Comparison of ENCODE assay signal across 15 cellular contexts in the genomic region with DNA sequence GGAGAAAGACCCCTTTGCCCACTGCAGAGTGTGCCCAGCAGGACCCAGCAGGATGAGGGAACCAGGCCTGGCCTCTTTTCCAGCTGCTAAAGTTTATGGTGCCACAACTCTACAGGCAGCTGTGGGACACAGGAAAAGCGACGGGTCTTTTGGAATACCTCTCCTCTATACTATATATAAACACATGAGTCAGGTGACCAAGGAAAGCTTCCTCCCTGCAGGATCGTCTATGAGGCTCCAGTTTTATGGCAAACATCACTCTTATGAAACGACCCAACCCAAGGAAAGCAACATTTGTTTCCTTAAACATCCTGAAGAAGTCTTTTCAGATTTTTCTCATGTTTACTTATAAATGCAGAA.
DNase-seq lines count a peak whose midpoint lies in the region; ATAC-seq and TF ChIP-seq lines count a peak whose summit lies in the region.
"Had no signal": no experiment of that assay in that cellular context is flagged by ENCODE, and none has a peak within 500 bp of the region (broad histone marks: within the 10 kb centered on the region; RNA-seq: fewer than 3 reads in every experiment).

No MANE protein-coding gene starts in this region.

- POLR2A ChIA-PET in AG04450 (lab: Yijun Ruan, JAX), result interaction anchor here (0.5 to 1.9 kb wide), 9 partner anchors 18 to 120 kb away, joined by 3 to 8 read pairs (median 4); no protein-coding TSS in a partner anchor
- POLR2A ChIA-PET in activated CD4-positive, alpha-beta memory T cell treated with anti-CD3 and anti-CD28 coated beads, Interleukin-2, amount 10 ng/mL, durations not matched to agents 7 days and 5 days (lab: Charles Lee), result interaction anchor here (1.1 kb wide), 1 partner anchor 11 kb away, joined by 3 read pairs; no protein-coding TSS in a partner anchor

- intact Hi-C loops in ascending aorta (cut with DNase I), result no loop called here

- no peak for ATAC-seq in gastroesophageal sphincter

- no peaks in the 10 kb centered on the region for H3K27me3 ChIP-seq in AG04450 (ENCODE audit: control insufficient read depth, insufficient read depth, low read length)
- no peaks in the 10 kb centered on the region for H3K27me3 ChIP-seq in ascending aorta
- no peaks in the 10 kb centered on the region for H3K27me3 ChIP-seq in gastroesophageal sphincter
- H3K27me3 ChIP-seq: MG63 had no signal

- no peaks in the 10 kb centered on the region for H3K36me3 Mint-ChIP-seq in activated CD4-positive, alpha-beta memory T cell treated with anti-CD3 and anti-CD28 coated beads, Interleukin-2, amount 10 ng/mL, durations not matched to agents 7 days and 5 days (ENCODE audit: low read depth)
- H3K36me3 Mint-ChIP-seq: memory B cell had no signal

- TF ChIP-seq CTCF in AG04450 (IDR thresholded peaks at IDR 0.05; ENCODE audit: low read depth, low read length), result no peak
- no peak for TF ChIP-seq CTCF in ascending aorta (IDR thresholded peaks at IDR 0.05)
- TF ChIP-seq CTCF in gastroesophageal sphincter (IDR thresholded peaks at IDR 0.05), result no peak
- TF ChIP-seq CTCF in retinal pigment epithelial cell (conservative IDR thresholded peaks at IDR 0.05; ENCODE audit: low read depth, low read length), result no peak

- no peak overlapping the region for H3K4me3 Mint-ChIP-seq in activated CD4-positive, alpha-beta memory T cell treated with anti-CD3 and anti-CD28 coated beads, Interleukin-2, amount 10 ng/mL, durations not matched to agents 7 days and 5 days
- H3K4me3 Mint-ChIP-seq: memory B cell had no signal

- H3K36me3 ChIP-seq in ascending aorta (no peaks in the 10 kb centered on the region), gastroesophageal sphincter (no peaks in the 10 kb centered on the region)
- H3K36me3 ChIP-seq: MG63 had no signal

- peaks cover 7% of the 10 kb centered on the region for H3K4me1 Mint-ChIP-seq in activated CD4-positive, alpha-beta memory T cell treated with anti-CD3 and anti-CD28 coated beads, Interleukin-2, amount 10 ng/mL, durations not matched to agents 7 days and 5 days

- H3K4me1 ChIP-seq in ascending aorta, result peaks cover 19 to 35% of the 10 kb centered on the region in 2 donors
- H3K4me1 ChIP-seq in gastroesophageal sphincter, result peaks cover 6 to 80% (median 42%) of the 10 kb centered on the region in 3 donors

- H3K9me3 Mint-ChIP-seq in activated CD4-positive, alpha-beta memory T cell treated with anti-CD3 and anti-CD28 coated beads, Interleukin-2, amount 10 ng/mL, durations not matched to agents 7 days and 5 days, result no peaks in the 10 kb centered on the region
- H3K9me3 Mint-ChIP-seq: memory B cell had no signal

- H3K27ac ChIP-seq in AG04450 (ENCODE audit: low read depth, low read length), result peak overlapping the region; percentile 92
- peak overlapping the region; percentile 81 to 89 for H3K27ac ChIP-seq in ascending aorta
- peak overlapping the region; percentile 91 to 99 (median 96) for H3K27ac ChIP-seq in gastroesophageal sphincter

- DNase-seq in AG04450 (ENCODE audit: low read depth, low spot score) (no peak), ascending aorta (ENCODE audit: low spot score in 2 of 2) (no peak), retinal pigment epithelial cell (ENCODE audit: low read depth) (no peak), KG1 (lab: John Stamatoyannopoulos, UW) (no peak), DMS 273 (lab: John Stamatoyannopoulos, UW; ENCODE audit: unreplicated experiment) (no peak), globus pallidus (ENCODE audit: low spot score) (no peak)
- no peak for DNase-seq in activated CD4-positive, alpha-beta memory T cell treated with anti-CD3 and anti-CD28 coated beads, Interleukin-2, amount 10 ng/mL, durations not matched to agents 7 days and 5 days
- DNase-seq: AML-193; NCI-H510A; stimulated activated CD4-positive, alpha-beta T cell treated with anti-CD3 and anti-CD28 coated beads, Interleukin-15, amount 100 ng/mL, for 24 hours; stimulated activated naive CD4-positive, alpha-beta T cell; SW 1271 had no signal

- H3K9me3 ChIP-seq in AG04450 (ENCODE audit: control insufficient read depth, insufficient read depth, low read length), result no peaks in the 10 kb centered on the region
- H3K9me3 ChIP-seq in ascending aorta, result no peaks in the 10 kb centered on the region
- no peaks in the 10 kb centered on the region for H3K9me3 ChIP-seq in gastroesophageal sphincter
- H3K9me3 ChIP-seq: MG63 had no signal

- CTCF ChIA-PET in AG04450 (lab: Charles Lee), result interaction anchor here (1.4 to 1.5 kb wide), 2 partner anchors 49 to 151 kb away, joined by 3 to 4 read pairs; no protein-coding TSS in a partner anchor
- CTCF ChIA-PET in activated CD4-positive, alpha-beta memory T cell treated with anti-CD3 and anti-CD28 coated beads, Interleukin-2, amount 10 ng/mL, durations not matched to agents 7 days and 5 days (lab: Charles Lee), result interaction anchor here (2.2 kb wide), 1 partner anchor 27 kb away, joined by 5 read pairs; no protein-coding TSS in a partner anchor

- no peak overlapping the region for H3K27ac Mint-ChIP-seq in activated CD4-positive, alpha-beta memory T cell treated with anti-CD3 and anti-CD28 coated beads, Interleukin-2, amount 10 ng/mL, durations not matched to agents 7 days and 5 days
- H3K27ac Mint-ChIP-seq: memory B cell had no signal

- H3K4me3 ChIP-seq in AG04450 (ENCODE audit: low read depth, low read length) (peak overlapping the region; percentile 78), ascending aorta (peak overlapping the region; percentile 60 to 66), gastroesophageal sphincter (peak overlapping the region; percentile 71 to 97), retinal pigment epithelial cell (ENCODE audit: low read length) (peak overlapping the region; percentile 82)
- H3K4me3 ChIP-seq: MG63 had no signal

- no peak for TF ChIP-seq POLR2A in gastroesophageal sphincter (IDR thresholded peaks at IDR 0.05)

- H3K27me3 Mint-ChIP-seq in activated CD4-positive, alpha-beta memory T cell treated with anti-CD3 and anti-CD28 coated beads, Interleukin-2, amount 10 ng/mL, durations not matched to agents 7 days and 5 days, result peaks cover 13% of the 10 kb centered on the region

- 18% methylated on average over 3 to 4 of the region's 4 CpGs for WGBS in gastroesophageal sphincter (ENCODE audit: low coverage in 1 of 2), 2 donors

- TF ChIP-seq EP300 in gastroesophageal sphincter (IDR thresholded peaks at IDR 0.05), result no peak
